In the genomic region with DNA sequence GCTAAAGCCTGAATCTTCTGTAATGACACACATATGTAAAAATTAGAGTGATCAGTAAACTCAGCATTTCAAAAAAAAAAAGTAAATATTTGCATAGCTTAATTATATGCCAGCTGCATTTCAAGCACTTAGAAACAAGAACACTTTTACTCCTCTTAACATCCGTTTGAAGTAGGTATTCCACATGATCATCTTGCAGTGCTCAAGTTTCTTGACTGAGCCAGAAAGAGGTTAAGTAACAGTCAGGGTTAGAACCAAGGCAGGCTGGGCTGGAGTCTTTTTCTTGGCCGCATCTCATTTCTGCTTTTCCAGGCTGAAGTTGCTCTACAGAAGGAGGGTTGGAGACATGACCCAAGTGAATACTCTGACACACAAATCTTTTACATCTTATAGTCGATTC, we compare ENCODE assay signal across 30 cellular contexts. TPM values are rescaled to one million over a fixed set of nuclear protein-coding genes. Genes with fewer than 3 reads are reported as not detected.
"Had no signal": no experiment of that assay in that cellular context is flagged by ENCODE, and none has a peak within 500 bp of the region (broad histone marks: within the 10 kb centered on the region; RNA-seq: fewer than 3 reads in every experiment).

No MANE protein-coding gene starts in this region.

- ATAC-seq: activated T-cell treated with anti-CD3 and anti-CD28 coated beads, Interleukin-2, amount 50 U/mL, for 72 hours; activated T-helper 17 cell treated with anti-CD3 and anti-CD28 coated beads, Interleukin-2, amount 50 U/mL, for 72 hours; Panc1 had no signal

- DNase-seq: activated CD4-positive, alpha-beta memory T cell treated with anti-CD3 and anti-CD28 coated beads, Interleukin-2, amount 10 ng/mL, durations not matched to agents 7 days and 5 days; activated CD4-positive, alpha-beta T cell treated with anti-CD3 and anti-CD28 coated beads for 1 hour; activated CD4-positive, alpha-beta T cell treated with anti-CD3 and anti-CD28 coated beads for 48 hours; activated CD4-positive, CD25-positive, alpha-beta regulatory T cell; activated effector memory CD4-positive, alpha-beta T cell treated with anti-CD3 and anti-CD28 coated beads, Interleukin-2, amount 50 U/mL, for 16 hours; activated naive CD4-positive, alpha-beta T cell; activated naive CD4-positive, alpha-beta T cell treated with anti-CD3 and anti-CD28 coated beads, Interleukin-2, amount 50 U/mL, for 16 hours; activated naive CD8-positive, alpha-beta T cell treated with anti-CD3 and anti-CD28 coated beads for 36 hours; activated T-cell treated with anti-CD3 and anti-CD28 coated beads, Interleukin-2, amount 50 U/mL, for 1 hour; activated T-cell treated with anti-CD3 and anti-CD28 coated beads, Interleukin-2, amount 50 U/mL, for 72 hours; amniotic stem cell; aorta; brain microvascular endothelial cell; central memory CD4-positive, alpha-beta T cell; Karpas-422; KBM-7; NCI-H1930; NCI-H345; NCI-H526; NCI-H774; SHP77; SJCRH30; T1000; WERI-Rb-1 had no signal

- H3K4me1 ChIP-seq: SJCRH30 had no signal

- H3K27me3 ChIP-seq: brain microvascular endothelial cell had no signal

- H3K9me3 ChIP-seq: SJCRH30 had no signal

- H3K27ac ChIP-seq: brain microvascular endothelial cell, SJCRH30, SK-N-MC, WERI-Rb-1 had no signal

- H3K36me3 ChIP-seq: brain microvascular endothelial cell, SJCRH30 had no signal

- H3K4me3 ChIP-seq: SJCRH30, SK-N-MC had no signal

RNA-seq across cellular contexts. Expression of a gene that starts 27.7 kb away (rescaled TPM):
- total RNA-seq: activated CD4-positive, alpha-beta memory T cell treated with anti-CD3 and anti-CD28 coated beads, Interleukin-2, amount 10 ng/mL, durations not matched to agents 7 days and 5 days; activated CD8-positive, alpha-beta memory T cell treated with anti-CD3 and anti-CD28 coated beads for 36 hours; activated naive CD8-positive, alpha-beta T cell treated with anti-CD3 and anti-CD28 coated beads for 36 hours; activated T-cell treated with anti-CD3 and anti-CD28 coated beads, Interleukin-2, amount 50 U/mL, for 72 hours; activated T-helper 17 cell treated with anti-CD3 and anti-CD28 coated beads, Interleukin-2, amount 50 U/mL, for 72 hours; T-helper 1 cell treated with Interleukin-12 subunit alpha and Interleukin-12 subunit beta and Interleukin-4 antibody, amounts not matched to agents 30 ng/mL and 1 ng/mL, for 36 hours; T-helper 2 cell treated with Interferon-gamma antibody and Interleukin-4, amounts not matched to agents 100 ng/mL and 5 ng/mL, for 36 hours had no signal
